8 cellular contexts compared by ENCODE assay signal in the genomic region with DNA sequence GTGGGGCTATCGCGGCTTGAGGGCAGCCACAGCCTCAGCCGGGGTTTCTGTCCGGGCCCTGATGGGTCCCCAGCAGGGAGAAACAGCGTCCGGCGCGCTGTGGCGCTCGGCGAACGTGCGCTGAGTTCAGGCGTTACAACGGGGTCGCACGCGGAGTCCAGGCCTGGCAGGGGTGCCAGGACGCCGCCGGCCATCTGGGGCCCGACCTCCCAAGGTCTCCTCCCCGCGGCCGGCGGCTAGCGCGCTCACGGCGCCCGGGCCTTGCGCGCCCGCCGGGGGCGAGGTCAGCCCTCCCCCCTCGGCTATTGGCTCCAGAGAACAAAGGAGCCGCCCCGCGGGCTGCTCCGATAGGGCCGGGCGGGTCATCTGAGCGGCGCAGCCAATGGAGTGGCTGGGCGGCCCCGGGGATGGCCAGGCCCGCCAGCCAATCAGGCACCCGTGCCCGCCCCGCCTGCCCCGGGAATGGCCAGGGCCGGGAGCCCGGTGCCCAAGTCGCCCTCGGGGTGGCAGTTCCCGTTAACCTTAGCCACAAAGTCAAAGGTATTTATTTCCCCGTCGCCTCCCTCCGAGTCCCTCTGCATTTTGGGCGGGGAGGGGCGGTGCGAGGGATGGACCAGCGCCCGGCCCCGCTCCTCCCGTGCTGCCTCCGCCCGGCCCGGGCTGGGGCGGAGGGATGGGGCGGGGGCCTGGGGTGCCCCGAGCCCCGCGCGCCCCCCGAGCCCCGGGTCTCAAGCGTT. TPM values are rescaled to one million over a fixed set of nuclear protein-coding genes. Genes with fewer than 3 reads are reported as not detected.
DNase-seq lines count a peak whose midpoint lies in the region; ATAC-seq and TF ChIP-seq lines count a peak whose summit lies in the region.

ZNF775 (plus strand) TSS at position 478 of the 737 bp plus-strand sequence. CDS start 9,141 bp downstream, outside the sequence.

- H3K27ac ChIP-seq in C4-2B (peak within 1 kb of the TSS; percentile 97), left lung (peak within 1 kb of the TSS; percentile 84 to 92)

- H3K4me3 ChIP-seq in left lung = peak within 1 kb of the TSS; percentile 75 to 96

- intact Hi-C loops in left lung (cut with DNase I) = no loop called here

- no peaks in the 10 kb centered on the region for H3K9me3 ChIP-seq in left lung

- peaks cover 0 to 6% of the 10 kb centered on the region in 2 donors for H3K36me3 ChIP-seq in left lung

- peaks cover 12 to 36% of the 10 kb centered on the region in 2 donors for H3K4me1 ChIP-seq in left lung

- ATAC-seq in GM19372 (IDR thresholded peaks at IDR 0.05; ENCODE audit: low read depth, unreplicated experiment) = peak; percentile 73
- ATAC-seq in HG03520 (IDR thresholded peaks at IDR 0.05; ENCODE audit: unreplicated experiment) = peak; percentile 82
- peak; percentile 96 for ATAC-seq in left lung

- H3K27me3 ChIP-seq in left lung = no peaks in the 10 kb centered on the region

- TF ChIP-seq CTCF in C4-2B (conservative IDR thresholded peaks at IDR 0.05) (no peak), left lung (IDR thresholded peaks at IDR 0.05) (no peak)

- peak; percentile 99 for DNase-seq in NCI-H69 (lab: John Stamatoyannopoulos, UW)
- DNase-seq in activated CD4-positive, alpha-beta T cell treated with anti-CD3 and anti-CD28 coated beads, Interleukin-2, amount 50 U/mL, for 1 hour = peak; percentile 88
- DNase-seq in dedifferentiated amniotic fluid mesenchymal stem cell (ENCODE audit: extremely low spot score) = peak; percentile 90
- peak; percentile 96 to 97 for DNase-seq in left lung
- DNase-seq in stimulated activated CD4-positive, alpha-beta T cell treated with anti-CD3 and anti-CD28 coated beads, Interleukin-2, amount 100 ng/mL, for 24 hours = peak; percentile 92 to 93

RNA-seq across cellular contexts. Expression of gene ZNF775, which starts in this region (rescaled TPM):
- total RNA-seq in left lung = 1 to 10 TPM; 5.2 to 5.6 TPM

Comparison
In these comparisons a context has a peak if more than half of its experiments do, and no peak if none do; other contexts are left out.
1. Peak in every context shown above with its lines: DNase-seq, ATAC-seq, H3K4me3 ChIP-seq and H3K27ac ChIP-seq.